Comparison of ENCODE assay signal across 19 cellular contexts in genomic region chr3:179551383-179551782, GRCh38. TPM values are rescaled to one million over a fixed set of nuclear protein-coding genes. Genes with fewer than 3 reads are reported as not detected.
DNase-seq lines count a peak whose midpoint lies in the region; ATAC-seq and TF ChIP-seq lines count a peak whose summit lies in the region.
"Had no signal": no experiment of that assay in that cellular context is flagged by ENCODE, and none has a peak within 500 bp of the region (broad histone marks: within the 10 kb centered on the region; RNA-seq: fewer than 3 reads in every experiment).

No MANE protein-coding gene starts in this region.

- intact Hi-C loops in PC-3 (cut with micrococcal nuclease): no loop called here
- intact Hi-C loops in CD4-positive, alpha-beta memory T cell (cut with micrococcal nuclease): no loop called here
- intact Hi-C loops in uterus (cut with DNase I; ENCODE audit: low total_unique reads): no loop called here

- H3K9me3 ChIP-seq in PC-3 (ENCODE audit: low read length) (no peaks in the 10 kb centered on the region), uterus (no peaks in the 10 kb centered on the region), tibial nerve (no peaks in the 10 kb centered on the region)
- H3K9me3 ChIP-seq in CD4-positive, alpha-beta memory T cell (ENCODE audit: control insufficient read depth in 1 of 2, low read length in 2 of 2): no peaks in the 10 kb centered on the region
- H3K9me3 ChIP-seq: A549, MG63, Peyer's patch had no signal

- H3K9me2 ChIP-seq in GM23338 (ENCODE audit: insufficient read depth) (no peaks in the 10 kb centered on the region), PC-3 (replicated peaks; ENCODE audit: low read length) (no peaks in the 10 kb centered on the region)

- TF ChIP-seq EP300 in tibial nerve (IDR thresholded peaks at IDR 0.05): no peak

- H3K4me1 ChIP-seq in GM23338 (ENCODE audit: insufficient read depth): no peaks in the 10 kb centered on the region
- no peaks in the 10 kb centered on the region for H3K4me1 ChIP-seq in PC-3 (ENCODE audit: insufficient read depth, low read length)
- no peaks in the 10 kb centered on the region for H3K4me1 ChIP-seq in CD4-positive, alpha-beta memory T cell (ENCODE audit: insufficient read depth, low read length)
- H3K4me1 ChIP-seq in uterus: no peaks in the 10 kb centered on the region
- no peaks in the 10 kb centered on the region for H3K4me1 ChIP-seq in tibial nerve
- H3K4me1 ChIP-seq: A549, Peyer's patch had no signal

- no peak overlapping the region for H3K9ac ChIP-seq in PC-3 (ENCODE audit: low read length)

- H3K36me3 ChIP-seq in GM23338 (ENCODE audit: insufficient read depth) (no peaks in the 10 kb centered on the region), PC-3 (ENCODE audit: low read depth, low read length) (no peaks in the 10 kb centered on the region), uterus (no peaks in the 10 kb centered on the region), tibial nerve (no peaks in the 10 kb centered on the region)
- H3K36me3 ChIP-seq in CD4-positive, alpha-beta memory T cell (ENCODE audit: insufficient read depth, low read length): no peaks in the 10 kb centered on the region
- H3K36me3 ChIP-seq: MG63, Peyer's patch had no signal

- no peak for ATAC-seq in GM23338
- no peak for ATAC-seq in PC-3
- ATAC-seq in HG03159 (IDR thresholded peaks at IDR 0.05; ENCODE audit: unreplicated experiment): no peak
- ATAC-seq: A549, SK-N-SH treated with all-trans-retinoic acid at 6 μM for 48 hours had no signal

- H3F3A ChIP-seq in GM23338 (replicated peaks; ENCODE audit: low read depth): no peaks in the 10 kb centered on the region
- no peaks in the 10 kb centered on the region for H3F3A ChIP-seq in PC-3 (ENCODE audit: low read length, unreplicated experiment)

- CTCF ChIA-PET in PC-3 (lab: Charles Lee): no interaction called here
- CTCF ChIA-PET in CD4-positive, alpha-beta memory T cell (lab: Charles Lee; ENCODE audit: partially characterized antibody): no interaction called here

- no peaks in the 10 kb centered on the region for H3K27me3 ChIP-seq in GM23338 (ENCODE audit: insufficient read depth)
- H3K27me3 ChIP-seq in PC-3 (ENCODE audit: low read length): no peaks in the 10 kb centered on the region
- no peaks in the 10 kb centered on the region for H3K27me3 ChIP-seq in CD4-positive, alpha-beta memory T cell (ENCODE audit: insufficient read depth, low read length)
- no peaks in the 10 kb centered on the region for H3K27me3 ChIP-seq in uterus
- H3K27me3 ChIP-seq in tibial nerve: no peaks in the 10 kb centered on the region
- H3K27me3 ChIP-seq: MG63, Peyer's patch had no signal

- no peak overlapping the region for H3K27ac Mint-ChIP-seq in GM23338
- peak overlapping the region in 1 of 7 donors; percentile 53 for H3K27ac Mint-ChIP-seq in CD4-positive, alpha-beta memory T cell
- H3K27ac Mint-ChIP-seq: CD8-positive, alpha-beta memory T cell had no signal

- DNase-seq in GM23338 (ENCODE audit: low spot score): no peak
- DNase-seq in PC-3: no peak
- peak; percentile 69 for DNase-seq in myocyte (ENCODE audit: low read depth)
- no peak for DNase-seq in CD4-positive, alpha-beta memory T cell
- no peak for DNase-seq in uterus
- DNase-seq in tibial nerve (ENCODE audit: low spot score in 2 of 2): no peak
- DNase-seq: CD8-positive, alpha-beta memory T cell; DMS 273 treated with DMSO at 0.1 percent for 48 hours; DMS79 treated with DMSO at 0.1 percent for 48 hours; KBM-7; MG63; NCI-H2029 treated with DMSO at 0.1 percent for 48 hours; NCI-H510A; Peyer's patch; SIG-M5 had no signal

- H3K4me3 ChIP-seq in GM23338 (no peak overlapping the region), PC-3 (ENCODE audit: low read length) (no peak overlapping the region), uterus (no peak overlapping the region), tibial nerve (no peak overlapping the region)
- H3K4me3 ChIP-seq in CD4-positive, alpha-beta memory T cell (ENCODE audit: low read length in 2 of 2): no peak overlapping the region
- H3K4me3 ChIP-seq: A549, MG63, Peyer's patch had no signal

- no peaks in the 10 kb centered on the region for H3K36me3 Mint-ChIP-seq in GM23338 (ENCODE audit: low read depth)
- H3K36me3 Mint-ChIP-seq in CD4-positive, alpha-beta memory T cell: no peaks in the 10 kb centered on the region
- H3K36me3 Mint-ChIP-seq: CD8-positive, alpha-beta memory T cell had no signal

- peaks cover 5% of the 10 kb centered on the region; the same call in 1 of the 3 replicates for H3K4me1 Mint-ChIP-seq in GM23338
- H3K4me1 Mint-ChIP-seq in CD4-positive, alpha-beta memory T cell: no peaks in the 10 kb centered on the region
- H3K4me1 Mint-ChIP-seq: CD8-positive, alpha-beta memory T cell had no signal

- H3K79me2 ChIP-seq in GM23338 (replicated peaks; ENCODE audit: insufficient read depth): no peaks in the 10 kb centered on the region
- H3K79me2 ChIP-seq in PC-3 (ENCODE audit: low read length): no peaks in the 10 kb centered on the region

- TF ChIP-seq CTCF in GM23338 (conservative IDR thresholded peaks at IDR 0.05; ENCODE audit: low read depth in 2 of 2): no peak
- TF ChIP-seq CTCF in PC-3 (conservative IDR thresholded peaks at IDR 0.05; ENCODE audit: low read depth, low read length): no peak
- TF ChIP-seq CTCF in uterus (IDR thresholded peaks at IDR 0.05): no peak
- no peak for TF ChIP-seq CTCF in tibial nerve (IDR thresholded peaks at IDR 0.05)

- TF ChIP-seq POLR2A in uterus (IDR thresholded peaks at IDR 0.05) (no peak), tibial nerve (IDR thresholded peaks at IDR 0.05) (no peak)

- WGBS in tibial nerve, 2 donors: 42 to 43% methylated on average over 4 of the region's 4 CpGs

- H3K4me2 ChIP-seq in GM23338: no peak overlapping the region
- H3K4me2 ChIP-seq in PC-3 (ENCODE audit: low read length): no peak overlapping the region
- H3K4me2 ChIP-seq: A549 had no signal

- H4K20me1 ChIP-seq in GM23338 (replicated peaks; ENCODE audit: insufficient read depth): no peaks in the 10 kb centered on the region
- H4K20me1 ChIP-seq in PC-3 (ENCODE audit: low read length): no peaks in the 10 kb centered on the region

- no peaks in the 10 kb centered on the region for H3K9me3 Mint-ChIP-seq in GM23338
- H3K9me3 Mint-ChIP-seq in CD4-positive, alpha-beta memory T cell: no peaks in the 10 kb centered on the region
- H3K9me3 Mint-ChIP-seq: CD8-positive, alpha-beta memory T cell had no signal

- no peak overlapping the region for H3K27ac ChIP-seq in GM23338 (ENCODE audit: low read depth)
- H3K27ac ChIP-seq in PC-3 (ENCODE audit: low read length): no peak overlapping the region
- no peak overlapping the region for H3K27ac ChIP-seq in CD4-positive, alpha-beta memory T cell (ENCODE audit: low read depth, low read length)
- H3K27ac ChIP-seq in uterus: no peak overlapping the region
- H3K27ac ChIP-seq in tibial nerve: no peak overlapping the region
- H3K27ac ChIP-seq: A549, C4-2B, Peyer's patch had no signal

- no peak overlapping the region for H3K4me3 Mint-ChIP-seq in GM23338
- H3K4me3 Mint-ChIP-seq in CD4-positive, alpha-beta memory T cell: no peak overlapping the region
- H3K4me3 Mint-ChIP-seq: CD8-positive, alpha-beta memory T cell had no signal

- H3K27me3 Mint-ChIP-seq in GM23338 (ENCODE audit: insufficient read depth, low read depth, poor library complexity): peaks cover 1% of the 10 kb centered on the region
- H3K27me3 Mint-ChIP-seq in CD4-positive, alpha-beta memory T cell: peaks cover 2 to 5% of the 10 kb centered on the region in 2 donors

- POLR2A ChIA-PET in PC-3 (lab: Charles Lee; ENCODE audit: unreplicated experiment): no interaction called here
- POLR2A ChIA-PET in CD4-positive, alpha-beta memory T cell (lab: Charles Lee; ENCODE audit: partially characterized antibody): no interaction called here

- peak overlapping the region; percentile 32; the same call in 1 of the 2 replicates for H2AFZ ChIP-seq in GM23338
- H2AFZ ChIP-seq in PC-3 (ENCODE audit: low read length): 0 out of 2 replicates have a peak overlapping the region, but pooled peaks have one; percentile 15

- no TSS peak for BruUV-seq in PC-3 (replicated peaks; lab: Mats Ljungman, UMichigan)

TF ChIP-seq in GM23338, 12 proteins besides CTCF, POLR2A, EP300 and RAD21 (continues in another document):
- TF ChIP-seq ETS1 (IDR thresholded peaks at IDR 0.05) (no peak), STAT1 (IDR thresholded peaks at IDR 0.05; ENCODE audit: unreplicated experiment) (no peak), POLR2AphosphoS5 (IDR thresholded peaks at IDR 0.05; ENCODE audit: low read depth) (no peak)

RNA-seq across cellular contexts. Expression of gene ACTL6A, which starts 11.3 kb away (rescaled TPM):
- total RNA-seq in GM23338 (2014; rRNA removed; shearing (Covaris generic)): 117 and 205 TPM in 2 replicates
- polyA plus RNA-seq in GM23338 (2016; fragmentation: Nextera tagmentation; extraction: Ambion mirVana): 125 and 152 TPM in 2 replicates
- total RNA-seq in PC-3 (2014; rRNA removed): 102 and 105 TPM in 2 replicates
- total RNA-seq in myocyte: 29.6 and 50.5 TPM in 2 replicates
- polyA plus RNA-seq in myocyte (2012): 31.1 TPM
- total RNA-seq in CD4-positive, alpha-beta memory T cell: 10 to 100 TPM; 56.9 to 62.4 TPM
- 10 to 100 TPM; 52.9 to 63.0 TPM for polyA plus RNA-seq in CD4-positive, alpha-beta memory T cell
- 10 to 100 TPM; 38.7 to 84.5 (median 51.2) TPM for total RNA-seq in uterus
- 10 to 100 TPM; 25.7 to 52.5 (median 36.3) TPM for total RNA-seq in tibial nerve

RNA-seq across cellular contexts. Expression of gene MRPL47, which starts 53.1 kb away (rescaled TPM):
- total RNA-seq in GM23338 (2014; rRNA removed; shearing (Covaris generic)): 45.5 and 46.7 TPM in 2 replicates
- 212 and 229 TPM in 2 replicates for polyA plus RNA-seq in GM23338 (2016; fragmentation: Nextera tagmentation; extraction: Ambion mirVana)
- total RNA-seq in PC-3 (2014; rRNA removed) (68.0 and 77.0 TPM in 2 replicates), myocyte (39.4 and 41.0 TPM in 2 replicates), uterus (10 to 100 TPM; 15.6 to 34.8 (median 31.5) TPM), tibial nerve (10 to 100 TPM; 14.9 to 22.2 (median 21.0) TPM)
- polyA plus RNA-seq in myocyte (2012): 30.2 TPM
- total RNA-seq in CD4-positive, alpha-beta memory T cell: 10 to 100 TPM; 16.9 to 17.3 TPM
- polyA plus RNA-seq in CD4-positive, alpha-beta memory T cell: 10 to 100 TPM; 47.9 to 61.8 TPM

RNA-seq across cellular contexts. Expression of gene NDUFB5, which starts 53.2 kb away (rescaled TPM):
- total RNA-seq in GM23338 (2014; rRNA removed; shearing (Covaris generic)): 65.4 and 74.9 TPM in 2 replicates
- 101 and 113 TPM in 2 replicates for polyA plus RNA-seq in GM23338 (2016; fragmentation: Nextera tagmentation; extraction: Ambion mirVana)
- total RNA-seq in PC-3 (2014; rRNA removed) (125 and 126 TPM in 2 replicates), myocyte (186 and 192 TPM in 2 replicates), uterus (100 to 1,000 TPM in 1 of 4 donors, 10 to 100 TPM in 3; 23.1 to 107 (median 60.3) TPM), tibial nerve (100 to 1,000 TPM in 1 of 4 donors, 10 to 100 TPM in 3; 45.9 to 101 (median 66.4) TPM)
- 67.5 TPM for polyA plus RNA-seq in myocyte (2012)
- 10 to 100 TPM; 55.7 to 63.6 TPM for total RNA-seq in CD4-positive, alpha-beta memory T cell
- 100 to 1,000 TPM in 1 of 2 donors, 10 to 100 TPM in 1; 82.3 to 121 TPM for polyA plus RNA-seq in CD4-positive, alpha-beta memory T cell
